In the genomic region with DNA sequence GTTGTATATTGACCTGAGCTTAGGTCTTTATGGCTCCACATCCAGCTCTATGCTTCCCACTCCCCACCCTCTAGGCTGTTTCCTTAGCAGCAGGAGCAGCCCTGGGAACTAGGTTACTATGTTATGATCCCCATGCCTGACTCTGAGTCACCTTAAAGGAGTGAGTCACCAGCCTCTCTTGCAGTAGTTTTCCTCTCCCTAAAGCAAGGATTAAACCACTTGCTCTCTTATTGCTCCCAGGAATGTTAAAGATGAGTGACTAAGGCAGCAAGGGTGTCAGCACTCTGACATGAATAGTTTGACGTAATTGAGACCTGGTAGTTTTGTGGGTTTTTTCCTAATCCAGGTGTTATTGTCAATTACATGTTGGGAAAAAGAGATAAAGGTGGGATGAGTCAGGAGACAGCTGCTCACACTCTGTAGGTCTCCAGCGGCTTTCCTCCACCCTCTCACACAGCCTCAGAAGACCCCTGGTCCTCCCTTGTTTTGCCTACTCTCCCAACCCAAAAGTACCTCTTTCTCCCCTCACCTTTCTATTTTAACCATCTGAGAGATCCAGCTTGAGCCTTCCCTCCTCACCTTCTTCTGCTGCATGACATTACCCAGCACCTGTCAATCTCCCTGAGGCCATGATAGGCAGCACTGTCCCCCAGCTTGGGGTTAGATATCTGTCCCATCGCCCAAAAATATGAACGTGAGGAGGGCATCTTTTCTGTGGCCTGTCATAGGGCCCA, we compare ENCODE assay signal across 9 cellular contexts.
DNase-seq lines count a peak whose midpoint lies in the region; ATAC-seq and TF ChIP-seq lines count a peak whose summit lies in the region.
"Had no signal": no experiment of that assay in that cellular context is flagged by ENCODE, and none has a peak within 500 bp of the region (broad histone marks: within the 10 kb centered on the region; RNA-seq: fewer than 3 reads in every experiment).

No MANE protein-coding gene starts in this region.

- ATAC-seq in GM18520 (IDR thresholded peaks at IDR 0.05; ENCODE audit: unreplicated experiment), result no peak

- H3K4me3 Mint-ChIP-seq in osteocyte (ENCODE audit: unreplicated experiment), result no peak overlapping the region

- WGBS in testis, 2 donors, result 88 to 91% methylated on average over 4 of the region's 4 CpGs

- no peak overlapping the region for H3K27ac ChIP-seq in testis

- no peaks in the 10 kb centered on the region for H3K27me3 ChIP-seq in testis

- H3K36me3 ChIP-seq in testis (ENCODE audit: low read depth, missing control alignments), result no peaks in the 10 kb centered on the region

- no peaks in the 10 kb centered on the region for H3K4me1 ChIP-seq in testis

- H3K4me3 ChIP-seq in epithelial cell of esophagus (ENCODE audit: low read length) (no peak overlapping the region), testis (no peak overlapping the region)

- peaks cover 22% of the 10 kb centered on the region for H3K9me3 Mint-ChIP-seq in osteocyte (ENCODE audit: unreplicated experiment)

- peaks cover 25% of the 10 kb centered on the region for H3K4me1 Mint-ChIP-seq in osteocyte (ENCODE audit: unreplicated experiment)

- peak overlapping the region; percentile 92 for H3K27ac Mint-ChIP-seq in osteocyte (ENCODE audit: unreplicated experiment)

- no peaks in the 10 kb centered on the region for H3K9me3 ChIP-seq in testis

- TF ChIP-seq POLR2A in testis (IDR thresholded peaks at IDR 0.05), result no peak

- DNase-seq in DMS53 treated with DMSO at 0.1 percent for 48 hours (lab: John Stamatoyannopoulos, UW; ENCODE audit: unreplicated experiment) (peak; percentile 95), NCI-H69 (lab: John Stamatoyannopoulos, UW) (peak; percentile 50), epithelial cell of esophagus (ENCODE audit: low read depth) (peak; percentile 98), osteocyte (ENCODE audit: extremely low spot score, unreplicated experiment) (peak; percentile 84), testis (no peak), DMS153 (lab: John Stamatoyannopoulos, UW) (no peak)
- DNase-seq in activated naive CD4-positive, alpha-beta T cell treated with anti-CD3 and anti-CD28 coated beads, Interleukin-2, amount 50 U/mL, for 16 hours, result no peak
- DNase-seq: NCI-H774 had no signal

- TF ChIP-seq CTCF in epithelial cell of esophagus (IDR thresholded peaks at IDR 0.05; ENCODE audit: insufficient read depth, low read depth, low read length, missing control alignments) (no peak), osteocyte (IDR thresholded peaks at IDR 0.05) (no peak), testis (IDR thresholded peaks at IDR 0.05) (no peak)

- H3K27me3 Mint-ChIP-seq in osteocyte (ENCODE audit: unreplicated experiment), result no peaks in the 10 kb centered on the region

- peaks cover 12% of the 10 kb centered on the region for H3K36me3 Mint-ChIP-seq in osteocyte (ENCODE audit: unreplicated experiment)

- intact Hi-C loops in testis (cut with DNase I; ENCODE audit: low total_unique reads), result no loop called here

Comparison
In these comparisons a context has a peak if more than half of its experiments do, and no peak if none do; other contexts are left out.
1. DNase-seq: peak in DMS53 treated with DMSO at 0.1 percent for 48 hours (single experiment), NCI-H69 (single experiment), epithelial cell of esophagus (single experiment) and osteocyte (single experiment); none in testis (single experiment), DMS153 (single experiment) and activated naive CD4-positive, alpha-beta T cell treated with anti-CD3 and anti-CD28 coated beads, Interleukin-2, amount 50 U/mL, for 16 hours (single experiment).